8 cellular contexts compared by ENCODE assay signal in the genomic region with DNA sequence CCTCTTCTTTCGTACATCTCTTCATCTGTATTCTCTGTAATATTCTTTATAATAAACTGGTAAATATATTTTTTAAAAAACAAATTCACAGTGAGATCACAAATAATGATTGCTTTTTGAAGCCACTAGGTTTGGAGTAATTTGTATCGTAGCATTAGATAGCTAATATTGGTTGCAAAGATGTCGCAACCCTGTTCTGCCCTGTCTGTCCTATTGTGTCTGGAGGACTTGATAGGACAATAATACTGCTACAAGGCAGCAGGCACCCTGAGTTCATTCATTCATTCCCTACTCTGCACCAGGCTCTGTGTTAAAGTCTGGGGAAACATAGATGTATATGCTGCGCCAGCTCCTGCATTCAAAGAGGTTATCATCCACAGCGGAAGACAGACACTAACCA.
"Had no signal": no experiment of that assay in that cellular context is flagged by ENCODE, and none has a peak within 500 bp of the region (broad histone marks: within the 10 kb centered on the region; RNA-seq: fewer than 3 reads in every experiment).

No MANE protein-coding gene starts in this region.

- H3K4me3 ChIP-seq: GM12878 had no signal

- ATAC-seq: GM12878 had no signal

- FAIRE-seq: G401.6, GM12878, GM12891, GM12892, GM18507, GM19239 had no signal

- DNase-seq: GDM1, GF-D8 had no signal
